ENCODE assay signal across 1 cellular context in genomic region chr2:42810971-42811865, GRCh38.
TF ChIP-seq lines count a peak whose summit lies in the region.

No MANE protein-coding gene starts in this region.

TF ChIP-seq in WTC11, 78 proteins besides CTCF, POLR2A, EP300 and RAD21 (continued from another document):
- TF ChIP-seq ERG (CRISPR knock-in tag; IDR thresholded peaks at IDR 0.05) (no peak), PRDM15 (CRISPR knock-in tag; IDR thresholded peaks at IDR 0.05) (peak; percentile 92), KAT7 (CRISPR knock-in tag; IDR thresholded peaks at IDR 0.05; ENCODE audit: borderline replicate concordance) (0 out of 2 replicates have a peak, but pooled peaks have one; percentile 1)
